29 cellular contexts compared by ENCODE assay signal in the genomic region with DNA sequence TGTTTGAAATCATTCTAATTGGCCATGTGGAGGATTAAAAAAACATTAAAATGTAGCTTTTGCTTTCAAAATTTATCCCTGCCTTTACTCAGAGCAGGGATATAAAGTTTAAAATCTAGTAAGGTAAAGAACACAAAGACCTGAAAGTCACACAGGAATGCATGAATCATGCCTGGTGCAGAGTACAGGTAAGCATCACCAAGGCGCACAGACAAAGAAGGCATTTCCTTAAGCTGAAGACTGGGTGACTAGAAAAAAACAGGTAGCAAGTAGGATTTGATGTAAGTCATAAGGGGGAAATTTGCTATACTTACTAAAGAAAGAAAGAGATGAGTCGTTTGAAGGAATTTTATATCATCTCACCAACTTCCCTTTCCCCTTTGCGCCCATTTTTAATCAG.
"Had no signal": no experiment of that assay in that cellular context is flagged by ENCODE, and none has a peak within 500 bp of the region (broad histone marks: within the 10 kb centered on the region; RNA-seq: fewer than 3 reads in every experiment).

No MANE protein-coding gene starts in this region.

- H3K4me1 Mint-ChIP-seq: activated CD4-positive, alpha-beta memory T cell treated with anti-CD3 and anti-CD28 coated beads, Interleukin-2, amount 10 ng/mL, durations not matched to agents 7 days and 5 days; activated CD4-positive, alpha-beta T cell treated with anti-CD3 and anti-CD28 coated beads, Interleukin-2, amount 10 ng/mL, durations not matched to agents 7 days and 5 days; activated T-helper 17 cell treated with anti-CD3 and anti-CD28 coated beads, Interleukin-2, amount 50 U/mL, for 72 hours; T-cell had no signal

- H3K4me1 ChIP-seq: Peyer's patch had no signal

- H3K4me3 ChIP-seq: Peyer's patch had no signal

- H3K36me3 ChIP-seq: Peyer's patch had no signal

- DNase-seq: activated CD4-positive, alpha-beta memory T cell treated with anti-CD3 and anti-CD28 coated beads, Interleukin-2, amount 10 ng/mL, durations not matched to agents 7 days and 5 days; activated CD4-positive, alpha-beta T cell treated with anti-CD3 and anti-CD28 coated beads, Interleukin-2, amount 10 ng/mL, durations not matched to agents 7 days and 5 days; activated CD4-positive, CD25-positive, alpha-beta regulatory T cell; activated gamma-delta T cell; activated naive CD4-positive, alpha-beta T cell treated with anti-CD3 and anti-CD28 coated beads for 36 hours; activated T-cell treated with anti-CD3 and anti-CD28 coated beads for 4 hours; activated T-cell treated with anti-CD3 and anti-CD28 coated beads, Interleukin-2, amount 50 U/mL, for 48 hours; amygdala; cerebellar nuclear complex; KG1; NCI-H1092; NCI-H1694; NCI-H2029; NCI-H2107; NCI-H345; NCI-H510A; NCI-H526 treated with DMSO at 0.1 percent for 48 hours; NCI-H82; NK-92 treated with Interleukin-12 subunit alpha and Interleukin-12 subunit beta, amount 100 ng/mL, for 24 hours; OCI-M1; Peyer's patch; SHP77 treated with DMSO at 0.1 percent for 48 hours; T-cell; T-helper 2 cell; T1000 had no signal

- ATAC-seq: activated T-helper 17 cell treated with anti-CD3 and anti-CD28 coated beads, Interleukin-2, amount 50 U/mL, for 72 hours; T-cell had no signal

- H3K27ac Mint-ChIP-seq: activated CD4-positive, alpha-beta memory T cell treated with anti-CD3 and anti-CD28 coated beads, Interleukin-2, amount 10 ng/mL, durations not matched to agents 7 days and 5 days; activated CD4-positive, alpha-beta T cell treated with anti-CD3 and anti-CD28 coated beads, Interleukin-2, amount 10 ng/mL, durations not matched to agents 7 days and 5 days; activated naive CD4-positive, alpha-beta T cell treated with anti-CD3 and anti-CD28 coated beads for 36 hours; activated naive CD8-positive, alpha-beta T cell; activated T-helper 17 cell treated with anti-CD3 and anti-CD28 coated beads, Interleukin-2, amount 50 U/mL, for 72 hours; brain; T-cell had no signal

- H3K27me3 Mint-ChIP-seq: activated CD4-positive, alpha-beta memory T cell treated with anti-CD3 and anti-CD28 coated beads, Interleukin-2, amount 10 ng/mL, durations not matched to agents 7 days and 5 days; activated CD4-positive, alpha-beta T cell treated with anti-CD3 and anti-CD28 coated beads, Interleukin-2, amount 10 ng/mL, durations not matched to agents 7 days and 5 days; activated naive CD8-positive, alpha-beta T cell; brain; T-cell had no signal

- H3K4me3 Mint-ChIP-seq: activated CD4-positive, alpha-beta memory T cell treated with anti-CD3 and anti-CD28 coated beads, Interleukin-2, amount 10 ng/mL, durations not matched to agents 7 days and 5 days; activated CD4-positive, alpha-beta T cell treated with anti-CD3 and anti-CD28 coated beads, Interleukin-2, amount 10 ng/mL, durations not matched to agents 7 days and 5 days; activated naive CD4-positive, alpha-beta T cell treated with anti-CD3 and anti-CD28 coated beads for 36 hours; activated naive CD8-positive, alpha-beta T cell; activated T-helper 17 cell treated with anti-CD3 and anti-CD28 coated beads, Interleukin-2, amount 50 U/mL, for 72 hours; brain; T-cell had no signal

- H3K9me3 Mint-ChIP-seq: activated CD4-positive, alpha-beta memory T cell treated with anti-CD3 and anti-CD28 coated beads, Interleukin-2, amount 10 ng/mL, durations not matched to agents 7 days and 5 days; activated CD4-positive, alpha-beta T cell treated with anti-CD3 and anti-CD28 coated beads, Interleukin-2, amount 10 ng/mL, durations not matched to agents 7 days and 5 days; activated naive CD4-positive, alpha-beta T cell treated with anti-CD3 and anti-CD28 coated beads for 36 hours had no signal

- H3K9me3 ChIP-seq: Peyer's patch had no signal

- H3K27ac ChIP-seq: Peyer's patch, VCaP had no signal

- H3K27me3 ChIP-seq: Peyer's patch had no signal

- H3K36me3 Mint-ChIP-seq: activated naive CD8-positive, alpha-beta T cell; brain; T-cell had no signal
